ENCODE assay signal across 8 cellular contexts in the genomic region with DNA sequence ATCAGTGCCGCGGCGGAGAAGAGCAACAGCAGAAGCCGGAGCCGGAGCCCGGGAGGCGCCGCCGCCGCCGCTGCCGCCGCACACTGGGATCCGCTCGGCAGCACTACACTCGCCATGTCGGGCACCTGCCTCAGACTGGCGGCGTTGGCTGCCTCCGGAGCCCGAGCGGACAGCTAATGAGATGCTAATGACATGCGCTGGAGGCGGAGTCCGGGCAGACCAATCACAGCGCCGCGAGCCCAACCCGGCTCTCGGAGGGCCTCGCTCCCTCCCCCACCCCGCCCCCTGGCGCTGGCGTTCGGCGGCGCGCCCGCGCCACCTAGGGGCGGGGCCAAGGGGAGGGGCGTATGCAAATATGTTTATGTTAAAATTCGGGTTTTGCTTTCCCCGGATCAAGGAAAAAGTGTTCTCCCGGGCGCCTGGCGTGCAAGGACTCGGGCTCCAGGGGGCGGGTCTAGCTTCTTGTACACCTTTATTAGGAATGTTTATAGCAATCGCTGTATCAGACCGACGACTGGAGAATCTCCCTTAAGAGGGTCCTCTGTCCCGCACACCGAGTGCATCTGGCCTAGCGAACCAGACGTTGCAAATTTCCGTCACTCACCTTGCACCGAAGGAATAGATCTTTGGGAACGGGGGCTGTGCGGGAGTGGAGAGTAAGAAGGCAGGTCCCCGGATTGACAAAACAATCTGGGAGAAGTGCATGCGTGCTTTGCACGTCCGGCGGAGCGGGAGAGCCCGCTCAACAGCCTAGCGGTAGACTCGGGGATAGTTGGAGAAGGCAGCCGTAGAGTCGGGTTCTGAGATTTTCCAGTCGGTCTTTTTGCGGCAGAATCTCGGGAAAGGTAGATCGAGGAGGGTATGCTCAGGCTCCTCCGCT. TPM values are rescaled to one million over a fixed set of nuclear protein-coding genes. Genes with fewer than 3 reads are reported as not detected.
A peak's percentile ranks its signal among the peaks of the same experiment; 100 is the strongest.
DNase-seq lines count a peak whose midpoint lies in the region; ATAC-seq and TF ChIP-seq lines count a peak whose summit lies in the region.

A gene (minus strand): TSS at position 137 of the 880 bp plus-strand sequence.

- peaks cover 23% of the 10 kb centered on the region for H3K27me3 Mint-ChIP-seq in activated CD4-positive, alpha-beta memory T cell treated with anti-CD3 and anti-CD28 coated beads, Interleukin-2, amount 10 ng/mL, durations not matched to agents 7 days and 5 days

- peak within 1 kb of the TSS; percentile 84 to 94 for H3K27ac ChIP-seq in liver (ENCODE audit: low read depth in 1 of 2, low read length in 2 of 2)

- H3K9me3 Mint-ChIP-seq in activated CD4-positive, alpha-beta memory T cell treated with anti-CD3 and anti-CD28 coated beads, Interleukin-2, amount 10 ng/mL, durations not matched to agents 7 days and 5 days: no peaks in the 10 kb centered on the region

- peaks cover 4 to 42% (median 32%) of the 10 kb centered on the region in 4 donors for H3K4me1 ChIP-seq in liver (ENCODE audit: control insufficient read depth in 4 of 4, insufficient read depth in 4 of 4, low read length in 3 of 4)

- TF ChIP-seq CTCF in GM06990 (IDR thresholded peaks at IDR 0.05; ENCODE audit: insufficient read depth, low read length, poor library complexity, severe bottlenecking) (peak; percentile 13), liver (IDR thresholded peaks at IDR 0.05; ENCODE audit: low read depth, low read length, missing input control) (peak; percentile 84)

- H3K4me1 Mint-ChIP-seq in activated CD4-positive, alpha-beta memory T cell treated with anti-CD3 and anti-CD28 coated beads, Interleukin-2, amount 10 ng/mL, durations not matched to agents 7 days and 5 days: peaks cover 7% of the 10 kb centered on the region

- no peaks in the 10 kb centered on the region for H3K9me3 ChIP-seq in liver (ENCODE audit: control insufficient read depth in 4 of 4, low read length in 3 of 4)

- peaks cover 3% of the 10 kb centered on the region for H3K36me3 Mint-ChIP-seq in activated CD4-positive, alpha-beta memory T cell treated with anti-CD3 and anti-CD28 coated beads, Interleukin-2, amount 10 ng/mL, durations not matched to agents 7 days and 5 days (ENCODE audit: low read depth)

- peak; percentile 64 for DNase-seq in GM06990 (ENCODE audit: extremely low read depth, insufficient read length)
- peak; percentile 96 for DNase-seq in NCI-H345 treated with DMSO at 0.1 percent for 48 hours (lab: John Stamatoyannopoulos, UW; ENCODE audit: unreplicated experiment)
- DNase-seq in activated CD4-positive, alpha-beta memory T cell treated with anti-CD3 and anti-CD28 coated beads, Interleukin-2, amount 10 ng/mL, durations not matched to agents 7 days and 5 days: peak; percentile 81
- peak; percentile 98 for DNase-seq in ecto neural progenitor cell (ENCODE audit: low spot score)
- peak; percentile 53 for DNase-seq in stimulated activated CD4-positive, alpha-beta T cell treated with anti-CD3 and anti-CD28 coated beads, Interleukin-2, amount 100 ng/mL, for 4 hours (ENCODE audit: low read depth)

- CTCF ChIA-PET in activated CD4-positive, alpha-beta memory T cell treated with anti-CD3 and anti-CD28 coated beads, Interleukin-2, amount 10 ng/mL, durations not matched to agents 7 days and 5 days (lab: Charles Lee): no interaction called here

- POLR2A ChIA-PET in activated CD4-positive, alpha-beta memory T cell treated with anti-CD3 and anti-CD28 coated beads, Interleukin-2, amount 10 ng/mL, durations not matched to agents 7 days and 5 days (lab: Charles Lee): no interaction called here

- peak within 1 kb of the TSS; percentile 69 for H3K4me3 Mint-ChIP-seq in activated CD4-positive, alpha-beta memory T cell treated with anti-CD3 and anti-CD28 coated beads, Interleukin-2, amount 10 ng/mL, durations not matched to agents 7 days and 5 days

- under 1% methylated on average over 76 of the region's 76 CpGs for WGBS in liver

- peak within 1 kb of the TSS; percentile 72 to 83 for H3K9ac ChIP-seq in liver (ENCODE audit: low read depth in 1 of 2, low read length in 2 of 2)

- no peaks in the 10 kb centered on the region; the same call in 1 of the 2 replicates for H3K27me3 ChIP-seq in GM06990 (replicated peaks; ENCODE audit: control insufficient read depth, insufficient read depth, low read length)
- H3K27me3 ChIP-seq in liver (ENCODE audit: control insufficient read depth in 4 of 4, insufficient read depth in 4 of 4, low read length in 3 of 4): no peaks in the 10 kb centered on the region

- TF ChIP-seq RAD21 in liver (IDR thresholded peaks at IDR 0.05): peak; percentile 62 to 74

- ATAC-seq in HG03025 (IDR thresholded peaks at IDR 0.05; ENCODE audit: low FRiP score, unreplicated experiment): peak; percentile 61
- ATAC-seq in GM18867 (IDR thresholded peaks at IDR 0.05; ENCODE audit: unreplicated experiment): no peak

- H3K27ac Mint-ChIP-seq in activated CD4-positive, alpha-beta memory T cell treated with anti-CD3 and anti-CD28 coated beads, Interleukin-2, amount 10 ng/mL, durations not matched to agents 7 days and 5 days: no peak within 1 kb of the TSS

- no peaks in the 10 kb centered on the region for H3K36me3 ChIP-seq in GM06990 (ENCODE audit: control insufficient read depth, insufficient read depth, low read length)
- no peaks in the 10 kb centered on the region for H3K36me3 ChIP-seq in liver (ENCODE audit: control insufficient read depth in 4 of 4, insufficient read depth in 3 of 4, low read depth in 1 of 4, low read length in 3 of 4)

- H3K4me3 ChIP-seq in GM06990 (replicated peaks; ENCODE audit: low read depth, low read length) (peak within 1 kb of the TSS; percentile 67), liver (ENCODE audit: low read depth in 1 of 3, low read length in 3 of 3) (peak within 1 kb of the TSS; percentile 74 to 82 (median 77))

TF ChIP-seq in liver, 16 proteins besides CTCF, POLR2A, EP300 and RAD21 (continues in another document):
- TF ChIP-seq FOXA2 (IDR thresholded peaks at IDR 0.05): no peak
- no peak for TF ChIP-seq GABPA (IDR thresholded peaks at IDR 0.05 in 1 of 2, conservative IDR thresholded peaks at IDR 0.05 in 1 of 2)
- TF ChIP-seq, protein P1, sequence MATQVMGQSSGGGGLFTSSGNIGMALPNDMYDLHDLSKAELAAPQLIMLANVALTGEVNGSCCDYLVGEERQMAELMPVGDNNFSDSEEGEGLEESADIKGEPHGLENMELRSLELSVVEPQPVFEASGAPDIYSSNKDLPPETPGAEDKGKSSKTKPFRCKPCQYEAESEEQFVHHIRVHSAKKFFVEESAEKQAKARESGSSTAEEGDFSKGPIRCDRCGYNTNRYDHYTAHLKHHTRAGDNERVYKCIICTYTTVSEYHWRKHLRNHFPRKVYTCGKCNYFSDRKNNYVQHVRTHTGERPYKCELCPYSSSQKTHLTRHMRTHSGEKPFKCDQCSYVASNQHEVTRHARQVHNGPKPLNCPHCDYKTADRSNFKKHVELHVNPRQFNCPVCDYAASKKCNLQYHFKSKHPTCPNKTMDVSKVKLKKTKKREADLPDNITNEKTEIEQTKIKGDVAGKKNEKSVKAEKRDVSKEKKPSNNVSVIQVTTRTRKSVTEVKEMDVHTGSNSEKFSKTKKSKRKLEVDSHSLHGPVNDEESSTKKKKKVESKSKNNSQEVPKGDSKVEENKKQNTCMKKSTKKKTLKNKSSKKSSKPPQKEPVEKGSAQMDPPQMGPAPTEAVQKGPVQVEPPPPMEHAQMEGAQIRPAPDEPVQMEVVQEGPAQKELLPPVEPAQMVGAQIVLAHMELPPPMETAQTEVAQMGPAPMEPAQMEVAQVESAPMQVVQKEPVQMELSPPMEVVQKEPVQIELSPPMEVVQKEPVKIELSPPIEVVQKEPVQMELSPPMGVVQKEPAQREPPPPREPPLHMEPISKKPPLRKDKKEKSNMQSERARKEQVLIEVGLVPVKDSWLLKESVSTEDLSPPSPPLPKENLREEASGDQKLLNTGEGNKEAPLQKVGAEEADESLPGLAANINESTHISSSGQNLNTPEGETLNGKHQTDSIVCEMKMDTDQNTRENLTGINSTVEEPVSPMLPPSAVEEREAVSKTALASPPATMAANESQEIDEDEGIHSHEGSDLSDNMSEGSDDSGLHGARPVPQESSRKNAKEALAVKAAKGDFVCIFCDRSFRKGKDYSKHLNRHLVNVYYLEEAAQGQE (IDR thresholded peaks at IDR 0.05): peak; percentile 85
- peak; percentile 4 to 18 for TF ChIP-seq RXRA (IDR thresholded peaks at IDR 0.05)
- peak; percentile 44 for TF ChIP-seq FOXA1 (IDR thresholded peaks at IDR 0.05)
- TF ChIP-seq JUND (IDR thresholded peaks at IDR 0.05): no peak
- TF ChIP-seq TAF1 (conservative IDR thresholded peaks at IDR 0.05): peak; percentile 97
- no peak for TF ChIP-seq NR2F2 (IDR thresholded peaks at IDR 0.05)
- TF ChIP-seq EGR1 (IDR thresholded peaks at IDR 0.05; ENCODE audit: low read depth in 2 of 2): no peak
- TF ChIP-seq, protein P2, sequence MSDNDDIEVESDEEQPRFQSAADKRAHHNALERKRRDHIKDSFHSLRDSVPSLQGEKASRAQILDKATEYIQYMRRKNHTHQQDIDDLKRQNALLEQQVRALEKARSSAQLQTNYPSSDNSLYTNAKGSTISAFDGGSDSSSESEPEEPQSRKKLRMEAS (IDR thresholded peaks at IDR 0.05): peak; percentile 49
- peak in 1 of 2 donors; percentile 23 for TF ChIP-seq HNF4A (conservative IDR thresholded peaks at IDR 0.05)
- TF ChIP-seq, protein P3, sequence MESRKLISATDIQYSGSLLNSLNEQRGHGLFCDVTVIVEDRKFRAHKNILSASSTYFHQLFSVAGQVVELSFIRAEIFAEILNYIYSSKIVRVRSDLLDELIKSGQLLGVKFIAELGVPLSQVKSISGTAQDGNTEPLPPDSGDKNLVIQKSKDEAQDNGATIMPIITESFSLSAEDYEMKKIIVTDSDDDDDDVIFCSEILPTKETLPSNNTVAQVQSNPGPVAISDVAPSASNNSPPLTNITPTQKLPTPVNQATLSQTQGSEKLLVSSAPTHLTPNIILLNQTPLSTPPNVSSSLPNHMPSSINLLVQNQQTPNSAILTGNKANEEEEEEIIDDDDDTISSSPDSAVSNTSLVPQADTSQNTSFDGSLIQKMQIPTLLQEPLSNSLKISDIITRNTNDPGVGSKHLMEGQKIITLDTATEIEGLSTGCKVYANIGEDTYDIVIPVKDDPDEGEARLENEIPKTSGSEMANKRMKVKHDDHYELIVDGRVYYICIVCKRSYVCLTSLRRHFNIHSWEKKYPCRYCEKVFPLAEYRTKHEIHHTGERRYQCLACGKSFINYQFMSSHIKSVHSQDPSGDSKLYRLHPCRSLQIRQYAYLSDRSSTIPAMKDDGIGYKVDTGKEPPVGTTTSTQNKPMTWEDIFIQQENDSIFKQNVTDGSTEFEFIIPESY (IDR thresholded peaks at IDR 0.05): no peak
- TF ChIP-seq, protein P4, sequence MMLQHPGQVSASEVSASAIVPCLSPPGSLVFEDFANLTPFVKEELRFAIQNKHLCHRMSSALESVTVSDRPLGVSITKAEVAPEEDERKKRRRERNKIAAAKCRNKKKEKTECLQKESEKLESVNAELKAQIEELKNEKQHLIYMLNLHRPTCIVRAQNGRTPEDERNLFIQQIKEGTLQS (IDR thresholded peaks at IDR 0.05): no peak
- TF ChIP-seq YY1 (IDR thresholded peaks at IDR 0.05): peak; percentile 29
- TF ChIP-seq HNF4G (IDR thresholded peaks at IDR 0.05): no peak

RNA-seq across cellular contexts. Expression of the gene that starts here (rescaled TPM):
- total RNA-seq in activated CD4-positive, alpha-beta memory T cell treated with anti-CD3 and anti-CD28 coated beads, Interleukin-2, amount 10 ng/mL, durations not matched to agents 7 days and 5 days: 1 to 10 TPM; 1.7 to 2.5 TPM
- total RNA-seq in liver: 10 to 100 TPM; 13.0 to 37.2 TPM
- polyA plus RNA-seq in liver: 10 to 100 TPM; 20.6 to 40.6 TPM
